25 cellular contexts compared by ENCODE assay signal in genomic region chr10:7853892-7854289, GRCh38. TPM values are rescaled to one million over a fixed set of nuclear protein-coding genes. Genes with fewer than 3 reads are reported as not detected.
DNase-seq lines count a peak whose midpoint lies in the region; ATAC-seq and FAIRE-seq lines count a peak whose summit lies in the region.
"Had no signal": no experiment of that assay in that cellular context is flagged by ENCODE, and none has a peak within 500 bp of the region (broad histone marks: within the 10 kb centered on the region; RNA-seq: fewer than 3 reads in every experiment).

No MANE protein-coding gene starts in this region.

- H3K4me3 ChIP-seq in small intestine (ENCODE audit: low read depth in 1 of 2, low read length in 2 of 2), result no peak overlapping the region

- peak; percentile 35 for DNase-seq in Caki2 (ENCODE audit: low read depth)
- DNase-seq in RCC 7860 (ENCODE audit: low spot score), result no peak
- no peak for DNase-seq in left lobe of liver (ENCODE audit: low spot score)
- DNase-seq in small intestine, result peak; percentile 20
- no peak for DNase-seq in NCI-H2081 (lab: John Stamatoyannopoulos, UW)
- no peak for DNase-seq in NCI-H774 (lab: John Stamatoyannopoulos, UW)
- DNase-seq: AML-193; C1 segment of cervical spinal cord; CD8-positive, alpha-beta memory T cell; DND-41; IMR-90; NCI-H1092 treated with DMSO at 0.1 percent for 48 hours; NCI-H1436 treated with DMSO at 0.1 percent for 48 hours; NCI-H1930; NCI-H2227 treated with DMSO at 0.1 percent for 48 hours; NCI-H510A; NCI-H748 treated with DMSO at 0.1 percent for 48 hours; NK-92 treated with Interleukin-12 subunit alpha and Interleukin-12 subunit beta, amount 100 ng/mL, for 24 hours; SIG-M5; SK-N-SH had no signal

- H3K27me3 ChIP-seq in small intestine (ENCODE audit: control insufficient read depth in 2 of 2, insufficient read depth in 2 of 2, low read length in 2 of 2), result no peaks in the 10 kb centered on the region

- H3K4me1 ChIP-seq in small intestine (ENCODE audit: control insufficient read depth in 2 of 2, insufficient read depth in 1 of 2, low read depth in 1 of 2, low read length in 1 of 2), result peaks cover 2 to 3% of the 10 kb centered on the region in 2 donors

- H3K36me3 ChIP-seq in small intestine (ENCODE audit: control insufficient read depth in 2 of 2, insufficient read depth in 2 of 2, low read length in 2 of 2), result no peaks in the 10 kb centered on the region

- WGBS in small intestine, 3 donors, result 16 to 59% (median 32%) methylated on average over 3 of the region's 3 CpGs

- no peak overlapping the region for H3K27ac ChIP-seq in small intestine (ENCODE audit: low read depth in 1 of 2, low read length in 1 of 2)
- H3K27ac ChIP-seq: HL-60, KMS-11 had no signal

- FAIRE-seq in RCC 7860 (lab: Jason Lieb, UNC) (peak; percentile 72), small intestine (lab: Jason Lieb, UNC) (no peak)
- FAIRE-seq: GM12891, H54 had no signal

- in situ Hi-C loops in Caki2 (cut with HindIII; ENCODE audit: low pct_unique_long_range_greater_than_20kb, low sequenced_read_pairs), result no loop called here

- H3K9me3 ChIP-seq in small intestine (ENCODE audit: control insufficient read depth, low read depth), result no peaks in the 10 kb centered on the region
- H3K9me3 ChIP-seq: SK-N-SH had no signal

- ATAC-seq in left lobe of liver, result peak; percentile 92
- no peak for ATAC-seq in GM19035 (IDR thresholded peaks at IDR 0.05; ENCODE audit: unreplicated experiment)

RNA-seq across cellular contexts. Expression of gene TAF3, which starts 35.6 kb away (rescaled TPM):
- total RNA-seq in Caki2 (2014; rRNA removed; shearing (Covaris generic); ENCODE audit: low replicate concordance), result 1.0 and 1.3 TPM in 2 replicates
- 3.1 TPM for total RNA-seq in left lobe of liver
- 1 to 10 TPM; 3.4 to 5.4 (median 3.8) TPM for polyA plus RNA-seq in small intestine

Comparison
In these comparisons a context has a peak if more than half of its experiments do, and no peak if none do; other contexts are left out.
1. DNase-seq: peak in Caki2 (single experiment) and small intestine (single experiment); none in RCC 7860 (single experiment), left lobe of liver (single experiment), NCI-H2081 (0 of 2) and NCI-H774 (single experiment).